Comparison of ENCODE assay signal across 1 cellular context in genomic region chr2:58204195-58204959, GRCh38.
TF ChIP-seq lines count a peak whose summit lies in the region.

No MANE protein-coding gene starts in this region.

TF ChIP-seq in GM23338, 12 proteins besides CTCF, POLR2A, EP300 and RAD21 (continued from another document):
- TF ChIP-seq ZNF462 (CRISPR knock-in tag; IDR thresholded peaks at IDR 0.05), result no peak
- TF ChIP-seq POLR2AphosphoS5 (IDR thresholded peaks at IDR 0.05; ENCODE audit: low read depth), result no peak
- no peak for TF ChIP-seq NANOG (IDR thresholded peaks at IDR 0.05; ENCODE audit: borderline replicate concordance)
- no peak for TF ChIP-seq REST (IDR thresholded peaks at IDR 0.05; ENCODE audit: unreplicated experiment)
- no peak for TF ChIP-seq ZNF114 (CRISPR knock-in tag; IDR thresholded peaks at IDR 0.05)
- TF ChIP-seq ZNF331 (CRISPR knock-in tag; IDR thresholded peaks at IDR 0.05; ENCODE audit: low read depth), result no peak
- TF ChIP-seq CREB1 (CRISPR knock-in tag; IDR thresholded peaks at IDR 0.05; ENCODE audit: low read depth), result no peak
